8 cellular contexts compared by ENCODE assay signal in genomic region chr4:119212964-119213606, GRCh38. TPM values are rescaled to one million over a fixed set of nuclear protein-coding genes. Genes with fewer than 3 reads are reported as not detected.
A peak's percentile ranks its signal among the peaks of the same experiment; 100 is the strongest.
DNase-seq lines count a peak whose midpoint lies in the region; ATAC-seq and TF ChIP-seq lines count a peak whose summit lies in the region.

No MANE protein-coding gene starts in this region.

- H3K9me3 ChIP-seq in T-helper 17 cell (ENCODE audit: control insufficient read depth, low read length, poor library complexity, severe bottlenecking): no peaks in the 10 kb centered on the region

- peak overlapping the region; percentile 99 for H3K4me3 Mint-ChIP-seq in T-helper 17 cell

- peaks cover 10% of the 10 kb centered on the region for H3K36me3 Mint-ChIP-seq in T-helper 17 cell (ENCODE audit: low read depth)

- H3K27me3 Mint-ChIP-seq in T-helper 17 cell: no peaks in the 10 kb centered on the region

- DNase-seq in NCI-H1105 (lab: John Stamatoyannopoulos, UW) (peak; percentile 35), T-helper 17 cell (peak; percentile 34 to 46 (median 42)), astrocyte of the hippocampus (ENCODE audit: low read depth, low spot score) (peak; percentile 96), hypothalamus (lab: John Stamatoyannopoulos, UW) (peak in 50 of 51 donors; percentile 12 to 90 (median 64)), renal cortical epithelial cell (ENCODE audit: low read depth) (peak; percentile 92), GF-D8 (lab: John Stamatoyannopoulos, UW) (no peak)

- peaks cover 30% of the 10 kb centered on the region for H3K4me1 Mint-ChIP-seq in T-helper 17 cell

- TF ChIP-seq CTCF in GM12874 (IDR thresholded peaks at IDR 0.05; ENCODE audit: insufficient read depth, low read depth, low read length): peak; percentile 29; the same call in 1 of the 2 replicates

- ATAC-seq in HG02642 (IDR thresholded peaks at IDR 0.05; ENCODE audit: poor library complexity, unreplicated experiment) (peak; percentile 60), T-helper 17 cell (peak; percentile 39)

- peak overlapping the region; percentile 95 for H3K27ac Mint-ChIP-seq in T-helper 17 cell

RNA-seq across cellular contexts. Expression of gene USP53, which starts 0.6 kb away (rescaled TPM):
- 10 to 100 TPM; 22.4 to 22.9 TPM for total RNA-seq in T-helper 17 cell
- total RNA-seq in renal cortical epithelial cell: 36.8 and 47.2 TPM in 2 replicates
